Comparison of ENCODE assay signal across 14 cellular contexts in genomic region chr3:142210144-142210543, GRCh38. TPM values are rescaled to one million over a fixed set of nuclear protein-coding genes. Genes with fewer than 3 reads are reported as not detected.
DNase-seq lines count a peak whose midpoint lies in the region; ATAC-seq and TF ChIP-seq lines count a peak whose summit lies in the region.
"Had no signal": no experiment of that assay in that cellular context is flagged by ENCODE, and none has a peak within 500 bp of the region (broad histone marks: within the 10 kb centered on the region; RNA-seq: fewer than 3 reads in every experiment).

No MANE protein-coding gene starts in this region.

- H3K4me3 ChIP-seq in coronary artery (peak overlapping the region; percentile 51), lower leg skin (ENCODE audit: low read depth, poor library complexity, severe bottlenecking) (no peak overlapping the region)
- H3K4me3 ChIP-seq: GM12878, K562, mucosa of descending colon had no signal

- TF ChIP-seq CTCF in coronary artery (IDR thresholded peaks at IDR 0.05) (no peak), lower leg skin (IDR thresholded peaks at IDR 0.05) (no peak)

- intact Hi-C loops in lower leg skin (cut with DNase I; ENCODE audit: low total_unique reads): no loop called here

- 58% methylated on average over 3 of the region's 3 CpGs for whole genome bisulfite sequencing in lower leg skin, 2 donors

- ATAC-seq in HG02885 (IDR thresholded peaks at IDR 0.05; ENCODE audit: poor library complexity, unreplicated experiment) (no peak), esophagus mucosa (no peak)
- ATAC-seq: activated CD8-positive, alpha-beta T cell treated with anti-CD3 and anti-CD28 coated beads for 36 hours; activated naive CD8-positive, alpha-beta T cell treated with anti-CD3 and anti-CD28 coated beads, Interleukin-2, amount 50 U/mL, for 24 hours; GM12878; K562 had no signal

- no peak for TF ChIP-seq POLR2A in lower leg skin (IDR thresholded peaks at IDR 0.05)

- peak; percentile 61 for DNase-seq in NCI-H2171 treated with DMSO at 0.1 percent for 48 hours (lab: John Stamatoyannopoulos, UW)
- DNase-seq in coronary artery (ENCODE audit: low spot score): no peak
- DNase-seq in lung microvascular endothelial cell (ENCODE audit: low read depth in 2 of 2): peak; percentile 32 to 86
- DNase-seq in substantia nigra (lab: John Stamatoyannopoulos, UW): peak in 8 of 49 donors; percentile 9 to 32 (median 22)
- DNase-seq in lower leg skin (ENCODE audit: low spot score in 2 of 2): no peak
- no peak for DNase-seq in foreskin melanocyte
- DNase-seq: activated CD8-positive, alpha-beta T cell treated with anti-CD3 and anti-CD28 coated beads for 36 hours; activated naive CD8-positive, alpha-beta T cell treated with anti-CD3 and anti-CD28 coated beads, Interleukin-2, amount 50 U/mL, for 24 hours; stimulated activated CD4-positive, alpha-beta T cell treated with anti-CD3 and anti-CD28 coated beads, Interleukin-4, amount 100 ng/mL, for 24 hours had no signal

- H3K27ac ChIP-seq in coronary artery (peak overlapping the region; percentile 69 to 77), substantia nigra (ENCODE audit: low read depth, low read length, poor library complexity, severe bottlenecking) (peak overlapping the region; percentile 47)

RNA-seq across cellular contexts. Expression of gene GK5, which starts 15.2 kb away (rescaled TPM):
- total RNA-seq in lung microvascular endothelial cell: 4.1 and 5.2 TPM in 2 replicates
- total RNA-seq in lower leg skin: 10 to 100 TPM; 19.2 to 33.7 (median 21.9) TPM
- total RNA-seq in esophagus mucosa: 12.1 TPM

Comparison
In these comparisons a context has a peak if more than half of its experiments do, and no peak if none do; other contexts are left out.
1. DNase-seq: peak in NCI-H2171 treated with DMSO at 0.1 percent for 48 hours (single experiment) and lung microvascular endothelial cell (2 of 2); none in coronary artery (single experiment), lower leg skin (0 of 2) and foreskin melanocyte (single experiment).